In genomic region chr22:27429476-27429875, GRCh38 we compare ENCODE assay signal across 22 cellular contexts.
DNase-seq lines count a peak whose midpoint lies in the region; ATAC-seq, FAIRE-seq and TF ChIP-seq lines count a peak whose summit lies in the region.
"Had no signal": no experiment of that assay in that cellular context is flagged by ENCODE, and none has a peak within 500 bp of the region (broad histone marks: within the 10 kb centered on the region; RNA-seq: fewer than 3 reads in every experiment).

No MANE protein-coding gene starts in this region.

- WGBS in HepG2 (ENCODE audit: low lambda C conversion rate): 37% methylated on average over 10 of the region's 10 CpGs
- WGBS in right lobe of liver (ENCODE audit: insufficient coverage, low coverage, low lambda C conversion rate, missing lambda C conversion rate): 85% methylated on average over 10 of the region's 10 CpGs

- no peak overlapping the region for H3K9ac ChIP-seq in HepG2 (ENCODE audit: insufficient read depth, low read depth, low read length)
- H3K9ac ChIP-seq in neural progenitor cell: no peak overlapping the region
- H3K9ac ChIP-seq: BLaER1 treated with 17β-estradiol and CSF1 and Interleukin-3, amounts not matched to agents 10 nM and 100 nM had no signal

- peaks cover 7% of the 10 kb centered on the region for H3K36me3 Mint-ChIP-seq in neural progenitor cell
- H3K36me3 Mint-ChIP-seq in activated T-helper 17 cell treated with anti-CD3 and anti-CD28 coated beads, Interleukin-2, amount 50 U/mL, for 72 hours (ENCODE audit: low read depth): no peaks in the 10 kb centered on the region
- H3K36me3 Mint-ChIP-seq: CD8-positive, alpha-beta T cell had no signal

- POLR2A ChIA-PET in HepG2 (lab: Yijun Ruan, JAX): no interaction called here

- peaks cover 30% of the 10 kb centered on the region for H3K9me3 Mint-ChIP-seq in neural progenitor cell
- H3K9me3 Mint-ChIP-seq in activated T-helper 17 cell treated with anti-CD3 and anti-CD28 coated beads, Interleukin-2, amount 50 U/mL, for 72 hours: peaks cover 15% of the 10 kb centered on the region

- H3K36me3 ChIP-seq in HepG2 (replicated peaks in 1 of 2; ENCODE audit: control insufficient read depth in 1 of 2, insufficient read depth in 2 of 2, low read length in 2 of 2) (no peaks in the 10 kb centered on the region), right lobe of liver (no peaks in the 10 kb centered on the region), neural progenitor cell (no peaks in the 10 kb centered on the region)
- H3K36me3 ChIP-seq: BLaER1 treated with 17β-estradiol and CSF1 and Interleukin-3, amounts not matched to agents 10 nM and 100 nM had no signal

- TF ChIP-seq POLR2A in HepG2 (IDR thresholded peaks at IDR 0.05; ENCODE audit: insufficient read depth in 1 of 2, low read depth in 2 of 2, low read length in 2 of 2) (no peak), right lobe of liver (IDR thresholded peaks at IDR 0.05) (no peak)

- ATAC-seq in HepG2 (no peak), right lobe of liver (no peak), HG03196 (IDR thresholded peaks at IDR 0.05; ENCODE audit: unreplicated experiment) (no peak)
- ATAC-seq in activated T-helper 17 cell treated with anti-CD3 and anti-CD28 coated beads, Interleukin-2, amount 50 U/mL, for 72 hours (replicated peaks): no peak
- ATAC-seq: A549; CD8-positive, alpha-beta T cell had no signal

- TF ChIP-seq EP300 in HepG2 (IDR thresholded peaks at IDR 0.05; ENCODE audit: low read depth in 2 of 2, low read length in 2 of 2): no peak
- TF ChIP-seq EP300 in HepG2 (CRISPR knock-in tag; IDR thresholded peaks at IDR 0.05; ENCODE audit: borderline replicate concordance): no peak

- H3F3A ChIP-seq in neural progenitor cell (ENCODE audit: low read depth): peaks cover under 1% of the 10 kb centered on the region

- peak overlapping the region; percentile 10 for H3K27ac Mint-ChIP-seq in neural progenitor cell
- H3K27ac Mint-ChIP-seq in activated T-helper 17 cell treated with anti-CD3 and anti-CD28 coated beads, Interleukin-2, amount 50 U/mL, for 72 hours: no peak overlapping the region
- H3K27ac Mint-ChIP-seq: B cell; CD4-positive, alpha-beta T cell; CD8-positive, alpha-beta T cell had no signal

- BruUV-seq in HepG2 (replicated peaks; lab: Mats Ljungman, UMichigan): no TSS peak

- H3K79me2 ChIP-seq in HepG2 (ENCODE audit: insufficient read depth, low read length) (no peaks in the 10 kb centered on the region), neural progenitor cell (ENCODE audit: low read depth) (no peaks in the 10 kb centered on the region)

- H3K4me3 ChIP-seq in HepG2 (replicated peaks in 1 of 3; ENCODE audit: insufficient read depth in 1 of 3, low read depth in 2 of 3, low read length in 3 of 3) (no peak overlapping the region), right lobe of liver (no peak overlapping the region), neural progenitor cell (no peak overlapping the region)
- H3K4me3 ChIP-seq: A549; BLaER1 treated with 17β-estradiol and CSF1 and Interleukin-3, amounts not matched to agents 10 nM and 100 nM had no signal

- DNase-seq in HepG2 (ENCODE audit: low spot score) (no peak), right lobe of liver (no peak), neural progenitor cell (ENCODE audit: low spot score) (no peak), urothelium cell line (ENCODE audit: low spot score) (no peak)
- DNase-seq: AML-193; Caco-2; Calu3; CD4-positive, alpha-beta T cell; CD8-positive, alpha-beta T cell; DMS79 treated with DMSO at 0.1 percent for 48 hours; GF-D8 had no signal

- H3K4me1 ChIP-seq in HepG2 (ENCODE audit: insufficient read depth, low read length): peaks cover 13% of the 10 kb centered on the region
- peaks cover 0 to 4% (median 0%) of the 10 kb centered on the region in 4 donors for H3K4me1 ChIP-seq in right lobe of liver
- H3K4me1 ChIP-seq in neural progenitor cell: peaks cover 7% of the 10 kb centered on the region
- H3K4me1 ChIP-seq: A549 had no signal

- H2AFZ ChIP-seq in HepG2 (ENCODE audit: low read length) (no peak overlapping the region), neural progenitor cell (replicated peaks) (no peak overlapping the region)

- intact Hi-C loops in HepG2 (cut with micrococcal nuclease; ENCODE audit: unreplicated experiment): no loop called here
- intact Hi-C loops in right lobe of liver (cut with DNase I): no loop called here

- in situ Hi-C loops in HepG2 (cut with HindIII; ENCODE audit: extremely low pct_ligation_motif_present, low pct_unique_long_range_greater_than_20kb): no loop called here

- H3K27me3 Mint-ChIP-seq in neural progenitor cell (ENCODE audit: insufficient read depth, low read depth): peaks cover 34% of the 10 kb centered on the region
- H3K27me3 Mint-ChIP-seq in activated T-helper 17 cell treated with anti-CD3 and anti-CD28 coated beads, Interleukin-2, amount 50 U/mL, for 72 hours: peaks cover 11% of the 10 kb centered on the region
- H3K27me3 Mint-ChIP-seq: B cell had no signal

- FAIRE-seq in HepG2 (lab: Jason Lieb, UNC) (no peak), urothelium cell line (lab: Jason Lieb, UNC) (peak; percentile 99)
- FAIRE-seq: A549, D721Med, G401.6, GM12891, GM19239 had no signal

- H3K9me3 ChIP-seq in HepG2 (ENCODE audit: low read length) (peaks cover 11% of the 10 kb centered on the region), right lobe of liver (no peaks in the 10 kb centered on the region), neural progenitor cell (ENCODE audit: low read depth) (no peaks in the 10 kb centered on the region)

- no peaks in the 10 kb centered on the region for H3K27me3 ChIP-seq in HepG2 (ENCODE audit: control insufficient read depth in 1 of 2, insufficient read depth in 2 of 2, low read length in 2 of 2)
- no peaks in the 10 kb centered on the region for H3K27me3 ChIP-seq in right lobe of liver
- H3K27me3 ChIP-seq in neural progenitor cell: no peaks in the 10 kb centered on the region
- H3K27me3 ChIP-seq: BLaER1 treated with 17β-estradiol and CSF1 and Interleukin-3, amounts not matched to agents 10 nM and 100 nM had no signal

- no peak for TF ChIP-seq RAD21 in HepG2 (CRISPR knock-in tag; IDR thresholded peaks at IDR 0.05)

- no peak overlapping the region for H3K4me2 ChIP-seq in HepG2 (ENCODE audit: low read depth, low read length)
- no peak overlapping the region for H3K4me2 ChIP-seq in neural progenitor cell
- H3K4me2 ChIP-seq: A549 had no signal

- peaks cover 58% of the 10 kb centered on the region for H3K4me1 Mint-ChIP-seq in neural progenitor cell
- no peaks in the 10 kb centered on the region for H3K4me1 Mint-ChIP-seq in activated T-helper 17 cell treated with anti-CD3 and anti-CD28 coated beads, Interleukin-2, amount 50 U/mL, for 72 hours
- H3K4me1 Mint-ChIP-seq: B cell had no signal

- TF ChIP-seq CTCF in HepG2 (CRISPR knock-in tag; IDR thresholded peaks at IDR 0.05): no peak
- TF ChIP-seq CTCF in right lobe of liver (IDR thresholded peaks at IDR 0.05): no peak
- no peak for TF ChIP-seq CTCF in neural progenitor cell (IDR thresholded peaks at IDR 0.05)

- H4K20me1 ChIP-seq in HepG2 (ENCODE audit: insufficient read depth, low read length) (no peaks in the 10 kb centered on the region), neural progenitor cell (ENCODE audit: low read depth) (no peaks in the 10 kb centered on the region)
- H4K20me1 ChIP-seq: BLaER1 treated with 17β-estradiol and CSF1 and Interleukin-3, amounts not matched to agents 10 nM and 100 nM had no signal

- CTCF ChIA-PET in HepG2 (lab: Yijun Ruan, JAX; ENCODE audit: low intra/inter-chr PET ratio, low total read pairs): no interaction called here

- H3K27ac ChIP-seq in HepG2 (ENCODE audit: extremely low read length, insufficient read depth, low read length) (no peak overlapping the region), right lobe of liver (no peak overlapping the region), neural progenitor cell (no peak overlapping the region)
- H3K27ac ChIP-seq: 22Rv1; A549; BLaER1 treated with 17β-estradiol and CSF1 and Interleukin-3, amounts not matched to agents 10 nM and 100 nM; C4-2B had no signal

- H3K4me3 Mint-ChIP-seq in neural progenitor cell: no peak overlapping the region
- no peak overlapping the region for H3K4me3 Mint-ChIP-seq in activated T-helper 17 cell treated with anti-CD3 and anti-CD28 coated beads, Interleukin-2, amount 50 U/mL, for 72 hours
- H3K4me3 Mint-ChIP-seq: B cell; CD4-positive, alpha-beta T cell; CD8-positive, alpha-beta T cell had no signal

TF ChIP-seq in HepG2, 621 proteins besides CTCF, POLR2A, EP300 and RAD21:
- TF ChIP-seq MNT (IDR thresholded peaks at IDR 0.05) (peak; percentile 91), ZFP41 (CRISPR knock-in tag; IDR thresholded peaks at IDR 0.05; ENCODE audit: borderline replicate concordance) (no peak), ISX (CRISPR knock-in tag; conservative IDR thresholded peaks at IDR 0.05) (no peak)
